ENCODE assay signal across 17 cellular contexts in the genomic region with DNA sequence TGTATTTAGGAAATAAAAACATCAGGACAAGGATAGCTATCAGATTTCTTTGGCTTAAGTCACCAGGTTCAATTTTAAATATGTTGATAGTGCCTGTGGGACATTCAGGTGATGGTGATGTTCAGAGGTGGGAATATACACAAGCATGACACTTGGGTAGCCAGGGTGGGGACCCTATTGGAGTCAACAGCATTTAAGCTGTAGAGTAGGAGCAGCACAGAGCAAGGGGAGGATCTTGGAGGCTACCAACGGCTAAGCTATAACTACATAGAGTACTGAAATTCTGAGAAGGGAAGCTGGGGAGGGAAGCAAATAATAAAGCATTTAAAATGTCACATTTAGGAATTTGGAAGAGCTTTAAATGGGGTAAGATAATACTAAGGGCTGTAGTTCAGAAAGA.
"Had no signal": no experiment of that assay in that cellular context is flagged by ENCODE, and none has a peak within 500 bp of the region (broad histone marks: within the 10 kb centered on the region; RNA-seq: fewer than 3 reads in every experiment).

No MANE protein-coding gene starts in this region.

- H3K27me3 ChIP-seq: cardiac muscle cell, left lung, testis had no signal

- H3K4me1 ChIP-seq: left lung had no signal

- ATAC-seq: stimulated activated naive CD8-positive, alpha-beta T cell treated with anti-CD3 and anti-CD28 coated beads, Interleukin-15, Interleukin-2, amounts not matched to agents 100 U/mL and 50 U/mL, for 24 hours had no signal

- H3K9me3 ChIP-seq: left lung, testis had no signal

- DNase-seq: activated CD4-positive, alpha-beta T cell treated with anti-CD3 and anti-CD28 coated beads for 1 hour; activated CD8-positive, alpha-beta memory T cell treated with anti-CD3 and anti-CD28 coated beads for 24 hours; activated CD8-positive, alpha-beta memory T cell treated with anti-CD3 and anti-CD28 coated beads, Interleukin-2, amount 50 U/mL, for 48 hours; activated effector memory CD4-positive, alpha-beta T cell treated with Interleukin-2 at 50 U/mL for 16 hours; activated naive CD4-positive, alpha-beta T cell treated with anti-CD3 and anti-CD28 coated beads, Interleukin-2, amount 10 ng/mL, durations not matched to agents 7 days and 5 days; activated T-cell treated with anti-CD3 and anti-CD28 coated beads, Interleukin-2, amount 50 U/mL, for 48 hours; endodermal cell; erythroblast; islet precursor cell; left lung; nephron progenitor cell; retina; stimulated activated CD4-positive, alpha-beta T cell treated with anti-CD3 and anti-CD28 coated beads, Interleukin-2, amount 100 ng/mL, for 24 hours; stimulated activated naive CD8-positive, alpha-beta T cell treated with anti-CD3 and anti-CD28 coated beads, Interleukin-15, Interleukin-2, amounts not matched to agents 100 U/mL and 50 U/mL, for 24 hours had no signal

- H3K36me3 ChIP-seq: cardiac muscle cell had no signal

- H3K4me3 ChIP-seq: cardiac muscle cell, left lung, testis had no signal

- H3K27ac ChIP-seq: cardiac muscle cell, left lung, testis, VCaP had no signal
